Comparison of ENCODE assay signal across 18 cellular contexts in genomic region chr2:37477921-37478320, GRCh38.
"Had no signal": no experiment of that assay in that cellular context is flagged by ENCODE, and none has a peak within 500 bp of the region (broad histone marks: within the 10 kb centered on the region; RNA-seq: fewer than 3 reads in every experiment).

No MANE protein-coding gene starts in this region.

- H3K9ac ChIP-seq: parathyroid adenoma had no signal

- H3K27ac ChIP-seq: heart right ventricle, hepatocyte, left ventricle myocardium inferior, parathyroid adenoma, spleen, suprapubic skin, thoracic aorta, tibial nerve had no signal

- H3K27me3 ChIP-seq: heart right ventricle, hepatocyte, spleen, suprapubic skin, tibial nerve, uterus had no signal

- H3K79me2 ChIP-seq: hepatocyte, parathyroid adenoma had no signal

- DNase-seq: heart right ventricle; islet precursor cell; left ventricle myocardium inferior; midbrain; mucosa of descending colon; naive thymus-derived CD4-positive, alpha-beta T cell; right cardiac atrium; small intestine; spleen; stimulated activated CD4-positive, alpha-beta T cell treated with anti-CD3 and anti-CD28 coated beads, Interleukin-4, amount 100 ng/mL, for 24 hours; stimulated activated naive CD4-positive, alpha-beta T cell; uterus had no signal

- H2AFZ ChIP-seq: hepatocyte, parathyroid adenoma had no signal

- H3K9me3 ChIP-seq: heart right ventricle, left ventricle myocardium inferior, mucosa of descending colon, suprapubic skin, thoracic aorta, tibial nerve, uterus had no signal

- H3K4me1 ChIP-seq: parathyroid adenoma, spleen, uterus had no signal

- H3K36me3 ChIP-seq: heart right ventricle, left ventricle myocardium inferior, spleen, suprapubic skin, thoracic aorta, tibial nerve, uterus had no signal

- H3K4me2 ChIP-seq: hepatocyte had no signal

- H3K4me3 ChIP-seq: heart right ventricle, hepatocyte, left ventricle myocardium inferior, lung, mucosa of descending colon, spleen, suprapubic skin, thoracic aorta, tibial nerve, uterus had no signal
